17 cellular contexts compared by ENCODE assay signal in the genomic region with DNA sequence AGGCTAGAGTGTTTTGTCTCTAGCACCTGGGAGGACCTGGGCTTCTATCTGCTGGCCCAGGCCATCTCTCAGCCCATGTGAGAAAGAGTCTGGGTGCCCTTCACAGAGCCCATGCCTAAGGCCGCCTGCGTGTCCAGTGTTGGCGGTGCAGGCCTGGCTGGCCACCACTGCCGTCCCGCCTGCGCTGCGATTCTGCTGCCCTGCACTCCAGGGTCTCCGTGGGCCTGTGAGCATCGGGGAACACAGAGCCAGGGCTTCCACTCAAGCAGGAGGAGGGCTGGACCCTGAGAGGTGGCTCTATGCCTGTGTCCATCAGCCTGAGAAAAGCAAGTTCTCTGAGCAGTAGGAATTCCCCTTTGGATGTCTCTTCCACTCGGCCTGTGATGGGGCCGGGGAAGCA.
DNase-seq lines count a peak whose midpoint lies in the region; ATAC-seq, FAIRE-seq and TF ChIP-seq lines count a peak whose summit lies in the region.
"Had no signal": no experiment of that assay in that cellular context is flagged by ENCODE, and none has a peak within 500 bp of the region (broad histone marks: within the 10 kb centered on the region; RNA-seq: fewer than 3 reads in every experiment).

No MANE protein-coding gene starts in this region.

- H3K27me3 ChIP-seq in heart right ventricle, result no peaks in the 10 kb centered on the region
- H3K27me3 ChIP-seq in neural progenitor cell, result no peaks in the 10 kb centered on the region

- H3K79me2 ChIP-seq in neural progenitor cell (ENCODE audit: low read depth), result no peaks in the 10 kb centered on the region

- H3K9ac ChIP-seq in kidney (ENCODE audit: low read length in 2 of 2) (no peak overlapping the region), neural progenitor cell (no peak overlapping the region)

- no peak overlapping the region for H3K4me3 Mint-ChIP-seq in neural progenitor cell
- no peak overlapping the region for H3K4me3 Mint-ChIP-seq in stimulated activated naive B cell treated with anti-CD40 and anti-IgM and Interleukin-4, amounts not matched to agents 10 μg/mL and 1 μg/mL and 100 μg/mL, for 72 hours
- H3K4me3 Mint-ChIP-seq: CD4-positive, alpha-beta T cell; GM23338 had no signal

- TF ChIP-seq CTCF in heart right ventricle (IDR thresholded peaks at IDR 0.05), result no peak
- no peak for TF ChIP-seq CTCF in kidney (IDR thresholded peaks at IDR 0.05; ENCODE audit: borderline replicate concordance, extremely low read depth, insufficient read depth)
- TF ChIP-seq CTCF in neural progenitor cell (IDR thresholded peaks at IDR 0.05), result no peak

- no peaks in the 10 kb centered on the region for H3K9me3 Mint-ChIP-seq in neural progenitor cell
- peaks cover 0 to 3% of the 10 kb centered on the region in 2 donors for H3K9me3 Mint-ChIP-seq in stimulated activated naive B cell treated with anti-CD40 and anti-IgM and Interleukin-4, amounts not matched to agents 10 μg/mL and 1 μg/mL and 100 μg/mL, for 72 hours
- H3K9me3 Mint-ChIP-seq: CD4-positive, alpha-beta T cell; GM23338 had no signal

- ATAC-seq in Right ventricle myocardium superior (ENCODE audit: poor library complexity) (no peak), heart right ventricle (no peak)
- ATAC-seq in stimulated activated naive B cell treated with anti-CD40 and anti-IgM and Interleukin-4, amounts not matched to agents 10 μg/mL and 1 μg/mL and 100 μg/mL, for 72 hours (replicated peaks), result no peak
- ATAC-seq: A549, GM23338 had no signal

- H3F3A ChIP-seq in neural progenitor cell (ENCODE audit: low read depth), result peaks cover 20% of the 10 kb centered on the region

- peaks cover 0 to 100% (median 62%) of the 10 kb centered on the region in 9 donors for H3K36me3 ChIP-seq in heart right ventricle
- peaks cover 15 to 60% of the 10 kb centered on the region in 2 donors for H3K36me3 ChIP-seq in kidney (ENCODE audit: control insufficient read depth in 1 of 2, insufficient read depth in 2 of 2, low read length in 2 of 2)
- H3K36me3 ChIP-seq in neural progenitor cell, result no peaks in the 10 kb centered on the region

- no peak overlapping the region for H3K4me2 ChIP-seq in neural progenitor cell
- H3K4me2 ChIP-seq: A549, GM23338 had no signal

- no peak overlapping the region for H2AFZ ChIP-seq in neural progenitor cell (replicated peaks)
- H2AFZ ChIP-seq: GM23338 had no signal

- intact Hi-C loops in Right ventricle myocardium superior (cut with DNase I) (no loop called here), heart right ventricle (cut with DNase I) (loop anchor here in 1 of 10 donors (10.0 kb wide), 1 partner anchor 107 kb away; no protein-coding TSS in a partner anchor), kidney (cut with DNase I) (no loop called here)

- no peak overlapping the region for H3K4me3 ChIP-seq in heart right ventricle
- no peak overlapping the region for H3K4me3 ChIP-seq in kidney (ENCODE audit: low read length in 2 of 2)
- no peak overlapping the region for H3K4me3 ChIP-seq in neural progenitor cell
- H3K4me3 ChIP-seq: A549, GM23338 had no signal

- peak; percentile 35 for DNase-seq in Right ventricle myocardium superior
- no peak for DNase-seq in heart right ventricle
- DNase-seq in kidney, result peak; percentile 60
- no peak for DNase-seq in neural progenitor cell (ENCODE audit: low spot score)
- DNase-seq in stimulated activated naive B cell treated with anti-CD40 and anti-IgM and Interleukin-4, amounts not matched to agents 10 μg/mL and 1 μg/mL and 100 μg/mL, for 72 hours, result no peak
- no peak for DNase-seq in NCI-H1436 (lab: John Stamatoyannopoulos, UW)
- no peak for DNase-seq in HUDEP-2 (lab: John Stamatoyannopoulos, UW; ENCODE audit: unreplicated experiment in 76 of 76)
- DNase-seq in NCI-H82 (lab: John Stamatoyannopoulos, UW), result no peak
- DNase-seq: AML-193; CD4-positive, alpha-beta T cell; DMS79 treated with DMSO at 0.1 percent for 48 hours; H7 had no signal

- H3K27me3 Mint-ChIP-seq in neural progenitor cell (ENCODE audit: insufficient read depth, low read depth), result no peaks in the 10 kb centered on the region
- H3K27me3 Mint-ChIP-seq in stimulated activated naive B cell treated with anti-CD40 and anti-IgM and Interleukin-4, amounts not matched to agents 10 μg/mL and 1 μg/mL and 100 μg/mL, for 72 hours, result no peaks in the 10 kb centered on the region

- peaks cover 32% of the 10 kb centered on the region for H3K36me3 Mint-ChIP-seq in neural progenitor cell
- peaks cover 2 to 9% of the 10 kb centered on the region in 2 donors for H3K36me3 Mint-ChIP-seq in stimulated activated naive B cell treated with anti-CD40 and anti-IgM and Interleukin-4, amounts not matched to agents 10 μg/mL and 1 μg/mL and 100 μg/mL, for 72 hours

- H3K4me1 Mint-ChIP-seq in neural progenitor cell, result peaks cover 24% of the 10 kb centered on the region
- H3K4me1 Mint-ChIP-seq in stimulated activated naive B cell treated with anti-CD40 and anti-IgM and Interleukin-4, amounts not matched to agents 10 μg/mL and 1 μg/mL and 100 μg/mL, for 72 hours, result peaks cover 51 to 80% of the 10 kb centered on the region in 2 donors

- FAIRE-seq in kidney (lab: Jason Lieb, UNC), result no peak
- FAIRE-seq: A549, GM12891 had no signal

- H3K27ac Mint-ChIP-seq in neural progenitor cell, result peak overlapping the region; percentile 57
- peak overlapping the region; percentile 16 for H3K27ac Mint-ChIP-seq in stimulated activated naive B cell treated with anti-CD40 and anti-IgM and Interleukin-4, amounts not matched to agents 10 μg/mL and 1 μg/mL and 100 μg/mL, for 72 hours
- H3K27ac Mint-ChIP-seq: CD4-positive, alpha-beta T cell; GM23338 had no signal

- H3K9me3 ChIP-seq in heart right ventricle, result no peaks in the 10 kb centered on the region
- H3K9me3 ChIP-seq in kidney (ENCODE audit: control insufficient read depth in 1 of 2, low read length in 2 of 2), result no peaks in the 10 kb centered on the region
- no peaks in the 10 kb centered on the region for H3K9me3 ChIP-seq in neural progenitor cell (ENCODE audit: low read depth)
- H3K9me3 ChIP-seq: A549 had no signal

- H3K4me1 ChIP-seq in heart right ventricle (peaks cover 0 to 40% (median 6%) of the 10 kb centered on the region in 9 donors), kidney (ENCODE audit: control insufficient read depth in 1 of 2, insufficient read depth in 1 of 2, low read depth in 1 of 2, low read length in 2 of 2) (peaks cover 8% of the 10 kb centered on the region in 2 donors), neural progenitor cell (peaks cover 19% of the 10 kb centered on the region)
- H3K4me1 ChIP-seq: A549 had no signal

- peaks cover 13% of the 10 kb centered on the region for H4K20me1 ChIP-seq in neural progenitor cell (ENCODE audit: low read depth)

- WGBS in heart right ventricle, 2 donors, result 93 to 94% methylated on average over 11 of the region's 11 CpGs

- H3K27ac ChIP-seq in heart right ventricle (no peak overlapping the region), kidney (ENCODE audit: low read depth in 2 of 2, low read length in 2 of 2) (no peak overlapping the region), neural progenitor cell (no peak overlapping the region)
- H3K27ac ChIP-seq: 22Rv1, A549, C4-2B had no signal

Comparison
In these comparisons a context has a peak if more than half of its experiments do, and no peak if none do; other contexts are left out.
1. DNase-seq: peak in Right ventricle myocardium superior (single experiment) and kidney (single experiment); none in heart right ventricle (0 of 2), neural progenitor cell (single experiment), stimulated activated naive B cell treated with anti-CD40 and anti-IgM and Interleukin-4, amounts not matched to agents 10 μg/mL and 1 μg/mL and 100 μg/mL, for 72 hours (single experiment), NCI-H1436 (single experiment), HUDEP-2 (0 of 76) and NCI-H82 (single experiment).